In genomic region chr16:77744136-77744535, GRCh38 we compare ENCODE assay signal across 23 cellular contexts. TPM values are rescaled to one million over a fixed set of nuclear protein-coding genes. Genes with fewer than 3 reads are reported as not detected.
"Had no signal": no experiment of that assay in that cellular context is flagged by ENCODE, and none has a peak within 500 bp of the region (broad histone marks: within the 10 kb centered on the region; RNA-seq: fewer than 3 reads in every experiment).

No MANE protein-coding gene starts in this region.

- DNase-seq: activated CD4-positive, alpha-beta T cell treated with anti-CD3 and anti-CD28 coated beads for 4 hours; activated CD8-positive, alpha-beta memory T cell treated with anti-CD3 and anti-CD28 coated beads, Interleukin-2, amount 50 U/mL, for 48 hours; activated CD8-positive, alpha-beta T cell treated with anti-CD3 and anti-CD28 coated beads, Interleukin-2, amount 10 ng/mL, durations not matched to agents 7 days and 5 days; activated effector memory CD4-positive, alpha-beta T cell treated with Interleukin-2 at 50 U/mL for 16 hours; activated naive CD4-positive, alpha-beta T cell; activated T-cell treated with anti-CD3 and anti-CD28 coated beads, Interleukin-2, amount 50 U/mL, for 24 hours; aorta; central memory CD4-positive, alpha-beta T cell; MG63; MV-4-11; NCI-H1092 treated with DMSO at 0.1 percent for 48 hours; NCI-H1436 treated with DMSO at 0.1 percent for 48 hours; NCI-H2029 treated with DMSO at 0.1 percent for 48 hours; NCI-H446; NCI-H524; NCI-H82; SHP77 treated with DMSO at 0.1 percent for 48 hours had no signal

- H3K9me3 Mint-ChIP-seq: activated naive CD4-positive, alpha-beta T cell treated with anti-CD3 and anti-CD28 coated beads, Interleukin-2, amount 50 U/mL, for 24 hours; activated T-cell treated with anti-CD3 and anti-CD28 coated beads, Interleukin-2, amount 50 U/mL, for 24 hours; activated T-helper 1 cell treated with anti-CD3 and anti-CD28 coated beads, Interleukin-12 subunit alpha, Interleukin-12 subunit beta, Interleukin-2, Interleukin-4 antibody, amounts not matched to agents 30 ng/mL and 10 ng/mL and 1 ng/mL, durations not matched to agents 14 hours and 24 hours and 36 hours; T-helper 1 cell treated with Interleukin-12 subunit alpha and Interleukin-12 subunit beta and Interleukin-4 antibody, amounts not matched to agents 30 μg/mL and 1 μg/mL, for 36 hours had no signal

- H3K27ac Mint-ChIP-seq: activated CD8-positive, alpha-beta T cell treated with anti-CD3 and anti-CD28 coated beads, Interleukin-2, amount 10 ng/mL, durations not matched to agents 7 days and 5 days; activated naive CD4-positive, alpha-beta T cell treated with anti-CD3 and anti-CD28 coated beads, Interleukin-2, amount 50 U/mL, for 24 hours; activated T-cell treated with anti-CD3 and anti-CD28 coated beads, Interleukin-2, amount 50 U/mL, for 24 hours; activated T-helper 1 cell treated with anti-CD3 and anti-CD28 coated beads, Interleukin-12 subunit alpha, Interleukin-12 subunit beta, Interleukin-2, Interleukin-4 antibody, amounts not matched to agents 30 ng/mL and 10 ng/mL and 1 ng/mL, durations not matched to agents 14 hours and 24 hours and 36 hours; T-helper 1 cell treated with Interleukin-12 subunit alpha and Interleukin-12 subunit beta and Interleukin-4 antibody, amounts not matched to agents 30 μg/mL and 1 μg/mL, for 36 hours had no signal

- H3K4me3 Mint-ChIP-seq: activated CD8-positive, alpha-beta T cell treated with anti-CD3 and anti-CD28 coated beads, Interleukin-2, amount 10 ng/mL, durations not matched to agents 7 days and 5 days; activated naive CD4-positive, alpha-beta T cell treated with anti-CD3 and anti-CD28 coated beads, Interleukin-2, amount 50 U/mL, for 24 hours; activated T-cell treated with anti-CD3 and anti-CD28 coated beads, Interleukin-2, amount 50 U/mL, for 24 hours; activated T-helper 1 cell treated with anti-CD3 and anti-CD28 coated beads, Interleukin-12 subunit alpha, Interleukin-12 subunit beta, Interleukin-2, Interleukin-4 antibody, amounts not matched to agents 30 ng/mL and 10 ng/mL and 1 ng/mL, durations not matched to agents 14 hours and 24 hours and 36 hours; T-helper 1 cell treated with Interleukin-12 subunit alpha and Interleukin-12 subunit beta and Interleukin-4 antibody, amounts not matched to agents 30 μg/mL and 1 μg/mL, for 36 hours had no signal

- ATAC-seq: activated CD4-positive, CD25-positive, alpha-beta regulatory T cell treated with anti-CD3 and anti-CD28 coated beads, Interleukin-2, amount 50 U/mL, for 24 hours; activated CD8-positive, alpha-beta T cell treated with anti-CD3 and anti-CD28 coated beads, Interleukin-2, amount 10 ng/mL, durations not matched to agents 7 days and 5 days had no signal

- H3K27me3 Mint-ChIP-seq: activated naive CD4-positive, alpha-beta T cell treated with anti-CD3 and anti-CD28 coated beads, Interleukin-2, amount 50 U/mL, for 24 hours had no signal

- H3K4me1 Mint-ChIP-seq: activated naive CD4-positive, alpha-beta T cell treated with anti-CD3 and anti-CD28 coated beads, Interleukin-2, amount 50 U/mL, for 24 hours had no signal

- H3K36me3 Mint-ChIP-seq: activated naive CD4-positive, alpha-beta T cell treated with anti-CD3 and anti-CD28 coated beads, Interleukin-2, amount 50 U/mL, for 24 hours had no signal

RNA-seq across cellular contexts. Expression of gene VAT1L, which starts 44.2 kb away (rescaled TPM):
- total RNA-seq: activated CD8-positive, alpha-beta T cell treated with anti-CD3 and anti-CD28 coated beads, Interleukin-2, amount 10 ng/mL, durations not matched to agents 7 days and 5 days; activated T-helper 1 cell treated with anti-CD3 and anti-CD28 coated beads, Interleukin-12 subunit alpha, Interleukin-12 subunit beta, Interleukin-2, Interleukin-4 antibody, amounts not matched to agents 30 ng/mL and 10 ng/mL and 1 ng/mL, durations not matched to agents 14 hours and 24 hours and 36 hours; chondrocyte; SK-MEL-5 had no signal
